23 cellular contexts compared by ENCODE assay signal in genomic region chr4:158964114-158964727, GRCh38.
"Had no signal": no experiment of that assay in that cellular context is flagged by ENCODE, and none has a peak within 500 bp of the region (broad histone marks: within the 10 kb centered on the region; RNA-seq: fewer than 3 reads in every experiment).

No MANE protein-coding gene starts in this region.

- FAIRE-seq: endometrium, frontal cortex, kidney, pancreas had no signal

- H3K27ac ChIP-seq: breast epithelium, pancreas, right lobe of liver, thoracic aorta, upper lobe of left lung had no signal

- H3K4me2 ChIP-seq: smooth muscle cell had no signal

- H3K4me1 ChIP-seq: breast epithelium, pancreas, right lobe of liver, upper lobe of left lung had no signal

- ATAC-seq: left lobe of liver; pancreas; stimulated activated effector memory CD8-positive, alpha-beta T cell treated with anti-CD3 and anti-CD28 coated beads, Interleukin-12 subunit alpha, Interleukin-12 subunit beta, amount 100 ng/mL, for 72 hours had no signal

- DNase-seq: activated CD4-positive, alpha-beta T cell treated with anti-CD3 and anti-CD28 coated beads, Interleukin-2, amount 10 ng/mL, durations not matched to agents 7 days and 5 days; activated CD8-positive, alpha-beta memory T cell treated with anti-CD3 and anti-CD28 coated beads for 24 hours; activated CD8-positive, alpha-beta memory T cell treated with anti-CD3 and anti-CD28 coated beads, Interleukin-2, amount 50 U/mL, for 48 hours; activated effector memory CD4-positive, alpha-beta T cell treated with Interleukin-2 at 50 U/mL for 16 hours; activated naive CD4-positive, alpha-beta T cell treated with anti-CD3 and anti-CD28 coated beads, Interleukin-2, amount 50 U/mL, for 16 hours; activated T-cell treated with anti-CD3 and anti-CD28 coated beads, Interleukin-2, amount 50 U/mL, for 48 hours; aorta; cerebellar nuclear complex; cortex of kidney; erythroblast; kidney; naive B cell; pancreas; right lobe of liver; stimulated activated CD4-positive, alpha-beta T cell treated with anti-CD3 and anti-CD28 coated beads, Interleukin-4, amount 100 ng/mL, for 24 hours; upper lobe of left lung had no signal

- H3K36me3 ChIP-seq: breast epithelium, pancreas, right lobe of liver, thoracic aorta, upper lobe of left lung had no signal

- H3K27me3 ChIP-seq: breast epithelium, pancreas, right lobe of liver, upper lobe of left lung had no signal

- H3K9me3 ChIP-seq: breast epithelium, pancreas, right lobe of liver, thoracic aorta, upper lobe of left lung had no signal

- H3K4me3 ChIP-seq: breast epithelium, pancreas, right lobe of liver, smooth muscle cell, thoracic aorta, upper lobe of left lung had no signal
